Comparison of ENCODE assay signal across 23 cellular contexts in genomic region chr2:222499226-222499625, GRCh38.
"Had no signal": no experiment of that assay in that cellular context is flagged by ENCODE, and none has a peak within 500 bp of the region (broad histone marks: within the 10 kb centered on the region; RNA-seq: fewer than 3 reads in every experiment).

No MANE protein-coding gene starts in this region.

- DNase-seq: activated CD4-positive, alpha-beta T cell treated with anti-CD3 and anti-CD28 coated beads for 4 hours; activated CD4-positive, alpha-beta T cell treated with anti-CD3 and anti-CD28 coated beads, Interleukin-2, amount 50 U/mL, for 48 hours; activated CD8-positive, alpha-beta memory T cell treated with anti-CD3 and anti-CD28 coated beads for 24 hours; activated effector memory CD4-positive, alpha-beta T cell treated with Interleukin-2 at 50 U/mL for 16 hours; activated naive CD4-positive, alpha-beta T cell treated with anti-CD3 and anti-CD28 coated beads for 36 hours; activated naive CD8-positive, alpha-beta T cell treated with anti-CD3 and anti-CD28 coated beads for 36 hours; adrenal gland; aorta; body of pancreas; caudate nucleus; left ventricle myocardium inferior; naive B cell; nephron progenitor cell; ovary; spleen; stimulated activated CD4-positive, alpha-beta T cell treated with anti-CD3 and anti-CD28 coated beads, Interleukin-2, amount 100 ng/mL, for 48 hours; stimulated activated naive CD4-positive, alpha-beta T cell treated with Interleukin-2 at 50 U/mL for 16 hours; T-helper 9 cell had no signal

- H3K4me1 ChIP-seq: adrenal gland, body of pancreas, esophagus muscularis mucosa, left ventricle myocardium inferior, prostate gland, spleen, tibial nerve had no signal

- H3K4me3 Mint-ChIP-seq: activated naive CD4-positive, alpha-beta T cell treated with anti-CD3 and anti-CD28 coated beads for 36 hours; activated naive CD8-positive, alpha-beta T cell treated with anti-CD3 and anti-CD28 coated beads for 36 hours; naive B cell; nephron progenitor cell; T-helper 1 cell treated with Interleukin-12 subunit alpha and Interleukin-12 subunit beta and Interleukin-4 antibody, amounts not matched to agents 30 μg/mL and 1 μg/mL, for 36 hours had no signal

- ATAC-seq: body of pancreas had no signal

- H3K9me3 Mint-ChIP-seq: activated naive CD4-positive, alpha-beta T cell treated with anti-CD3 and anti-CD28 coated beads for 36 hours; activated naive CD8-positive, alpha-beta T cell treated with anti-CD3 and anti-CD28 coated beads for 36 hours; nephron progenitor cell; T-helper 1 cell treated with Interleukin-12 subunit alpha and Interleukin-12 subunit beta and Interleukin-4 antibody, amounts not matched to agents 30 μg/mL and 1 μg/mL, for 36 hours had no signal

- H3K36me3 Mint-ChIP-seq: activated naive CD8-positive, alpha-beta T cell treated with anti-CD3 and anti-CD28 coated beads for 36 hours; naive B cell had no signal

- H3K27ac Mint-ChIP-seq: activated naive CD4-positive, alpha-beta T cell treated with anti-CD3 and anti-CD28 coated beads for 36 hours; activated naive CD8-positive, alpha-beta T cell treated with anti-CD3 and anti-CD28 coated beads for 36 hours; nephron progenitor cell; T-helper 1 cell treated with Interleukin-12 subunit alpha and Interleukin-12 subunit beta and Interleukin-4 antibody, amounts not matched to agents 30 μg/mL and 1 μg/mL, for 36 hours had no signal

- H3K27me3 ChIP-seq: adrenal gland, body of pancreas, ovary, spleen, tibial nerve had no signal

- H3K27ac ChIP-seq: adrenal gland, body of pancreas, esophagus muscularis mucosa, left ventricle myocardium inferior, ovary, prostate gland, spleen, tibial nerve, VCaP had no signal

- H3K4me1 Mint-ChIP-seq: activated naive CD8-positive, alpha-beta T cell treated with anti-CD3 and anti-CD28 coated beads for 36 hours had no signal

- H3K9me3 ChIP-seq: adrenal gland, body of pancreas, esophagus muscularis mucosa, left ventricle myocardium inferior, ovary, prostate gland, spleen, tibial nerve had no signal

- H3K36me3 ChIP-seq: adrenal gland, esophagus muscularis mucosa, left ventricle myocardium inferior, ovary, prostate gland, spleen, tibial nerve had no signal

- H3K4me3 ChIP-seq: adrenal gland, body of pancreas, esophagus muscularis mucosa, left ventricle myocardium inferior, ovary, prostate gland, spleen, tibial nerve had no signal
